Comparison of ENCODE assay signal across 2 cellular contexts in genomic region chr10:114320249-114321116, GRCh38.
A peak's percentile ranks its signal among the peaks of the same experiment; 100 is the strongest.
TF ChIP-seq lines count a peak whose summit lies in the region.

No MANE protein-coding gene starts in this region.

TF ChIP-seq in IMR-90, 13 proteins besides CTCF, POLR2A, EP300 and RAD21:
- TF ChIP-seq NFE2L2 (IDR thresholded peaks at IDR 0.05; ENCODE audit: low read depth, low read length) (no peak), RFX5 (IDR thresholded peaks at IDR 0.05; ENCODE audit: low read depth, low read length) (no peak), RCOR1 (IDR thresholded peaks at IDR 0.05; ENCODE audit: insufficient replicate concordance, low read length) (no peak), MAZ (IDR thresholded peaks at IDR 0.05; ENCODE audit: borderline replicate concordance, low read depth, low read length) (no peak), MXI1 (IDR thresholded peaks at IDR 0.05; ENCODE audit: borderline replicate concordance, low read depth, low read length) (no peak)

TF ChIP-seq in H1, 55 proteins besides CTCF, POLR2A, EP300 and RAD21:
- TF ChIP-seq KDM5A (IDR thresholded peaks at IDR 0.05; ENCODE audit: low read length) (no peak), JUND (IDR thresholded peaks at IDR 0.05; ENCODE audit: low read length) (peak; percentile 56), TCF12 (IDR thresholded peaks at IDR 0.05; ENCODE audit: low read depth, low read length) (0 out of 2 replicates have a peak, but pooled peaks have one; percentile 6)
